3 cellular contexts compared by ENCODE assay signal in genomic region chr6:100451577-100451976, GRCh38. TPM values are rescaled to one million over a fixed set of nuclear protein-coding genes. Genes with fewer than 3 reads are reported as not detected.
"Had no signal": no experiment of that assay in that cellular context is flagged by ENCODE, and none has a peak within 500 bp of the region (broad histone marks: within the 10 kb centered on the region; RNA-seq: fewer than 3 reads in every experiment).

No MANE protein-coding gene starts in this region.

- DNase-seq: GDM1, GF-D8 had no signal

- ATAC-seq: GM12878 had no signal

- H3K4me3 ChIP-seq: GM12878 had no signal

RNA-seq across cellular contexts. Expression of gene SIM1, which starts 13.1 kb away (rescaled TPM):
- total RNA-seq: GM12878 had no signal
- polyA plus RNA-seq: GM12878 had no signal
